In genomic region chr10:50367732-50368131, GRCh38 we compare ENCODE assay signal across 9 cellular contexts.
DNase-seq lines count a peak whose midpoint lies in the region; ATAC-seq and TF ChIP-seq lines count a peak whose summit lies in the region.
"Had no signal": no experiment of that assay in that cellular context is flagged by ENCODE, and none has a peak within 500 bp of the region (broad histone marks: within the 10 kb centered on the region; RNA-seq: fewer than 3 reads in every experiment).

No MANE protein-coding gene starts in this region.

- H4K20me1 ChIP-seq in KMS-11 (ENCODE audit: insufficient read depth): no peaks in the 10 kb centered on the region
- no peaks in the 10 kb centered on the region for H4K20me1 ChIP-seq in neural progenitor cell (ENCODE audit: low read depth)

- no peaks in the 10 kb centered on the region for H3K36me3 ChIP-seq in KMS-11 (ENCODE audit: insufficient read depth)
- H3K36me3 ChIP-seq in neural progenitor cell: no peaks in the 10 kb centered on the region
- H3K36me3 ChIP-seq in sigmoid colon: no peaks in the 10 kb centered on the region
- H3K36me3 ChIP-seq: thoracic aorta had no signal

- H3K79me2 ChIP-seq in KMS-11 (ENCODE audit: insufficient read depth, low read depth) (no peaks in the 10 kb centered on the region), neural progenitor cell (ENCODE audit: low read depth) (no peaks in the 10 kb centered on the region)

- no peaks in the 10 kb centered on the region for H3K27me3 Mint-ChIP-seq in neural progenitor cell (ENCODE audit: insufficient read depth, low read depth)

- no peak for TF ChIP-seq POLR2A in sigmoid colon (IDR thresholded peaks at IDR 0.05)

- no peaks in the 10 kb centered on the region for H3K36me3 Mint-ChIP-seq in neural progenitor cell

- intact Hi-C loops in sigmoid colon (cut with DNase I): loop anchor here (5.0 kb wide), 1 partner anchor 50 kb away; no protein-coding TSS in a partner anchor

- no peak overlapping the region for H3K4me3 Mint-ChIP-seq in neural progenitor cell

- H3K9ac ChIP-seq in KMS-11 (no peak overlapping the region), neural progenitor cell (no peak overlapping the region)

- H3K4me2 ChIP-seq in KMS-11 (no peak overlapping the region), neural progenitor cell (no peak overlapping the region)

- H3K4me1 Mint-ChIP-seq in neural progenitor cell: no peaks in the 10 kb centered on the region

- H3K9me3 ChIP-seq in neural progenitor cell (ENCODE audit: low read depth): no peaks in the 10 kb centered on the region
- no peaks in the 10 kb centered on the region for H3K9me3 ChIP-seq in sigmoid colon
- H3K9me3 ChIP-seq: thoracic aorta had no signal

- no peaks in the 10 kb centered on the region for H3K4me1 ChIP-seq in KMS-11 (ENCODE audit: low read depth, poor library complexity, severe bottlenecking)
- no peaks in the 10 kb centered on the region for H3K4me1 ChIP-seq in neural progenitor cell
- H3K4me1 ChIP-seq in sigmoid colon: no peaks in the 10 kb centered on the region

- 80 to 93% methylated on average over 1 of the region's 1 CpG for WGBS in sigmoid colon, 2 donors

- H3K27ac Mint-ChIP-seq in neural progenitor cell: no peak overlapping the region

- no peaks in the 10 kb centered on the region for H3K9me3 Mint-ChIP-seq in neural progenitor cell

- H2AFZ ChIP-seq in KMS-11 (ENCODE audit: low read depth): no peak overlapping the region
- no peak overlapping the region for H2AFZ ChIP-seq in neural progenitor cell (replicated peaks)

- no peaks in the 10 kb centered on the region for H3F3A ChIP-seq in neural progenitor cell (ENCODE audit: low read depth)

- H3K4me3 ChIP-seq in KMS-11 (IDR thresholded peaks at IDR 0.05; ENCODE audit: insufficient read depth, low read depth, low read length) (no peak overlapping the region), choroid plexus epithelial cell (ENCODE audit: low read depth, low read length) (no peak overlapping the region), neural progenitor cell (no peak overlapping the region), sigmoid colon (no peak overlapping the region)
- H3K4me3 ChIP-seq: thoracic aorta had no signal

- H3K27me3 ChIP-seq in KMS-11 (ENCODE audit: insufficient read depth, low read depth) (no peaks in the 10 kb centered on the region), neural progenitor cell (no peaks in the 10 kb centered on the region), sigmoid colon (no peaks in the 10 kb centered on the region)

- DNase-seq in DMS 273 (lab: John Stamatoyannopoulos, UW; ENCODE audit: unreplicated experiment) (peak; percentile 38), DMS 273 treated with DMSO at 0.1 percent for 48 hours (lab: John Stamatoyannopoulos, UW) (no peak), choroid plexus epithelial cell (ENCODE audit: low read depth) (peak; percentile 72), neural progenitor cell (ENCODE audit: low spot score) (peak; percentile 65), sigmoid colon (no peak)

- peak; percentile 59 for TF ChIP-seq CTCF in KMS-11 (conservative IDR thresholded peaks at IDR 0.05; ENCODE audit: low read depth, low read length)
- peak; percentile 65 for TF ChIP-seq CTCF in choroid plexus epithelial cell (conservative IDR thresholded peaks at IDR 0.05; ENCODE audit: low read depth, low read length)
- peak; percentile 58 for TF ChIP-seq CTCF in neural progenitor cell (IDR thresholded peaks at IDR 0.05)
- TF ChIP-seq CTCF in sigmoid colon (IDR thresholded peaks at IDR 0.05): no peak

- no peak for ATAC-seq in HG02623 (IDR thresholded peaks at IDR 0.05; ENCODE audit: unreplicated experiment)
- ATAC-seq in HG03095 (IDR thresholded peaks at IDR 0.05; ENCODE audit: unreplicated experiment): no peak

- TF ChIP-seq EP300 in sigmoid colon (IDR thresholded peaks at IDR 0.05): no peak

- no peak overlapping the region for H3K27ac ChIP-seq in KMS-11
- H3K27ac ChIP-seq in neural progenitor cell: no peak overlapping the region
- no peak overlapping the region for H3K27ac ChIP-seq in sigmoid colon
- H3K27ac ChIP-seq: thoracic aorta had no signal

Comparison
In these comparisons a context has a peak if more than half of its experiments do, and no peak if none do; other contexts are left out.
1. DNase-seq: peak in DMS 273 (single experiment), choroid plexus epithelial cell (single experiment) and neural progenitor cell (single experiment); none in DMS 273 treated with DMSO at 0.1 percent for 48 hours (single experiment) and sigmoid colon (single experiment).
2. CTCF ChIP-seq: peak in KMS-11 (single experiment), choroid plexus epithelial cell (single experiment) and neural progenitor cell (single experiment); none in sigmoid colon (0 of 4).